11 cellular contexts compared by ENCODE assay signal in genomic region chr15:31031471-31032064, GRCh38. TPM values are rescaled to one million over a fixed set of nuclear protein-coding genes. Genes with fewer than 3 reads are reported as not detected.
DNase-seq lines count a peak whose midpoint lies in the region; ATAC-seq, FAIRE-seq and TF ChIP-seq lines count a peak whose summit lies in the region.
"Had no signal": no experiment of that assay in that cellular context is flagged by ENCODE, and none has a peak within 500 bp of the region (broad histone marks: within the 10 kb centered on the region; RNA-seq: fewer than 3 reads in every experiment).

No MANE protein-coding gene starts in this region.

- TF ChIP-seq CTCF in mesothelial cell of epicardium (IDR thresholded peaks at IDR 0.05; ENCODE audit: unreplicated experiment), result no peak
- no peak for TF ChIP-seq CTCF in D721Med (IDR thresholded peaks at IDR 0.05; ENCODE audit: insufficient read depth, missing control alignments)

- no peaks in the 10 kb centered on the region for H3K36me3 ChIP-seq in GM23248 (ENCODE audit: low read depth)
- no peaks in the 10 kb centered on the region for H3K36me3 ChIP-seq in HAP-1 (replicated peaks)
- H3K36me3 ChIP-seq: gastrocnemius medialis had no signal

- peak overlapping the region; percentile 64 for H3K27ac Mint-ChIP-seq in mesothelial cell of epicardium

- H3K4me3 Mint-ChIP-seq in mesothelial cell of epicardium, result no peak overlapping the region

- H3K27ac ChIP-seq in GM23248, result no peak overlapping the region
- H3K27ac ChIP-seq: SK-N-MC had no signal

- FAIRE-seq in D721Med (lab: Jason Lieb, UNC), result no peak
- FAIRE-seq: K562 had no signal

- peaks cover 19% of the 10 kb centered on the region; the same call in 1 of the 2 replicates for H3F3A ChIP-seq in GM23248 (ENCODE audit: insufficient read depth)

- no peaks in the 10 kb centered on the region for H3K27me3 ChIP-seq in GM23248 (replicated peaks; ENCODE audit: insufficient read depth)
- no peaks in the 10 kb centered on the region for H3K27me3 ChIP-seq in HAP-1 (ENCODE audit: low read depth)
- H3K27me3 ChIP-seq: gastrocnemius medialis had no signal

- H3K4me3 ChIP-seq in GM23248 (no peak overlapping the region), HAP-1 (no peak overlapping the region)
- H3K4me3 ChIP-seq: gastrocnemius medialis, K562, SK-N-MC had no signal

- H3K4me2 ChIP-seq in GM23248 (ENCODE audit: unreplicated experiment), result no peak overlapping the region

- no peaks in the 10 kb centered on the region for H3K9me2 ChIP-seq in GM23248 (ENCODE audit: insufficient read depth)

- H2AFZ ChIP-seq in GM23248, result peak overlapping the region; percentile 71; the same call in 1 of the 2 replicates

- H4K20me1 ChIP-seq in GM23248 (ENCODE audit: insufficient read depth), result no peaks in the 10 kb centered on the region

- peaks cover 27% of the 10 kb centered on the region for H3K4me1 ChIP-seq in GM23248 (ENCODE audit: insufficient read depth)
- H3K4me1 ChIP-seq in HAP-1, result no peaks in the 10 kb centered on the region
- H3K4me1 ChIP-seq: gastrocnemius medialis had no signal

- no peak overlapping the region for H3K9ac ChIP-seq in GM23248

- H3K9me3 Mint-ChIP-seq in mesothelial cell of epicardium, result no peaks in the 10 kb centered on the region

- no peaks in the 10 kb centered on the region for H3K9me3 ChIP-seq in GM23248 (ENCODE audit: low read depth)
- H3K9me3 ChIP-seq in HAP-1, result no peaks in the 10 kb centered on the region
- H3K9me3 ChIP-seq: gastrocnemius medialis had no signal

- no peaks in the 10 kb centered on the region for H3K27me3 Mint-ChIP-seq in mesothelial cell of epicardium (ENCODE audit: low read depth)

- no peaks in the 10 kb centered on the region for H3K36me3 Mint-ChIP-seq in mesothelial cell of epicardium

- 87 to 91% methylated on average over 3 of the region's 3 CpGs for WGBS in GM23248 (ENCODE audit: low coverage in 1 of 2, low lambda C conversion rate in 2 of 2, missing lambda C conversion rate in 2 of 2), 2 experiments

- DNase-seq in GM23248 (peak; percentile 50), NCI-H226 (peak; percentile 51), mesothelial cell of epicardium (ENCODE audit: low spot score in 2 of 2, unreplicated experiment in 2 of 2) (no peak), HAP-1 (ENCODE audit: low spot score in 2 of 2) (no peak), D721Med (ENCODE audit: insufficient read length, low spot score) (no peak), NCI-H2029 (lab: John Stamatoyannopoulos, UW) (no peak)
- DNase-seq: activated effector memory CD4-positive, alpha-beta T cell treated with Interleukin-2 at 50 U/mL for 16 hours; gastrocnemius medialis had no signal

- ATAC-seq in GM18907 (IDR thresholded peaks at IDR 0.05; ENCODE audit: unreplicated experiment), result peak; percentile 91
- ATAC-seq: K562 had no signal

- H3K4me1 Mint-ChIP-seq in mesothelial cell of epicardium, result peaks cover 29% of the 10 kb centered on the region

- no peaks in the 10 kb centered on the region for H3K79me2 ChIP-seq in GM23248 (ENCODE audit: insufficient read depth)

- in situ Hi-C loops in GM23248 (cut with MboI) (no loop called here), HAP-1 (cut with MboI; ENCODE audit: low sequenced_read_pairs) (no loop called here)

RNA-seq across cellular contexts. Expression of gene MTMR10, which starts 40.1 kb away (rescaled TPM):
- 8.1 and 13.3 TPM in 2 replicates for total RNA-seq in GM23248 (2014; rRNA removed; shearing (Covaris generic))
- 6.3 and 7.2 TPM in 2 replicates for polyA plus RNA-seq in GM23248 (2016; fragmentation: Nextera tagmentation; extraction: Ambion mirVana)
- 22.3 to 24.7 TPM (median 23.6 TPM) in 3 replicates for total RNA-seq in mesothelial cell of epicardium

Comparison
In these comparisons a context has a peak if more than half of its experiments do, and no peak if none do; other contexts are left out.
1. DNase-seq: peak in GM23248 (single experiment) and NCI-H226 (single experiment); none in mesothelial cell of epicardium (0 of 2), HAP-1 (0 of 2), D721Med (single experiment) and NCI-H2029 (single experiment).